10 cellular contexts compared by ENCODE assay signal in the genomic region with DNA sequence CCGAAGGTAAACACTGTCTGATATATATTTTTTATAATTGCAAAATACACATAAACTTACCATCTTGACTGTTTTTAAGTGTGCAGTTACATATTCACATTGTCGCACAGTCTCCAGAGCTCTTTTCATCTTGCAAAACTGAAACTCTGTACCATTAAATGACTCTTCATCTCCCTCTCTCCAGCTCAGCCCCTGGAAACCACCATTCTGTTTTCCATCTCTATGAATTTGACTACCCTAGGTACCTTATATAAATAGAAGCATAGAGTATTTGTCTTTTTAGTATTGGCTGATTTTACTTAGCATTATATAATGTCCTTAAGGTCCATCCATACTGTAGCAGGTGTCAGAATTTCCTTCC. TPM values are rescaled to one million over a fixed set of nuclear protein-coding genes. Genes with fewer than 3 reads are reported as not detected.
A peak's percentile ranks its signal among the peaks of the same experiment; 100 is the strongest.
DNase-seq lines count a peak whose midpoint lies in the region; ATAC-seq, FAIRE-seq and TF ChIP-seq lines count a peak whose summit lies in the region.
"Had no signal": no experiment of that assay in that cellular context is flagged by ENCODE, and none has a peak within 500 bp of the region (broad histone marks: within the 10 kb centered on the region; RNA-seq: fewer than 3 reads in every experiment).

No MANE protein-coding gene starts in this region.

- POLR2A ChIA-PET in CD8-positive, alpha-beta T cell (lab: Charles Lee), result no interaction called here

- CTCF ChIA-PET in CD8-positive, alpha-beta T cell (lab: Charles Lee), result no interaction called here

- H3K4me1 ChIP-seq in CD8-positive, alpha-beta T cell (ENCODE audit: insufficient read depth, low read length), result peaks cover 57% of the 10 kb centered on the region

- H3K36me3 Mint-ChIP-seq in CD8-positive, alpha-beta T cell, result no peaks in the 10 kb centered on the region
- no peaks in the 10 kb centered on the region for H3K36me3 Mint-ChIP-seq in activated T-helper 17 cell treated with anti-CD3 and anti-CD28 coated beads, Interleukin-2, amount 50 U/mL, for 72 hours (ENCODE audit: low read depth)

- no peaks in the 10 kb centered on the region for H3K36me3 ChIP-seq in CD8-positive, alpha-beta T cell (ENCODE audit: insufficient read depth, low read length)

- no peak for TF ChIP-seq CTCF in CD8-positive, alpha-beta T cell (IDR thresholded peaks at IDR 0.05)
- no peak for TF ChIP-seq CTCF in coronary artery (IDR thresholded peaks at IDR 0.05)

- no peak for ATAC-seq in CD8-positive, alpha-beta T cell
- ATAC-seq in HG03039 (IDR thresholded peaks at IDR 0.05; ENCODE audit: unreplicated experiment), result peak; percentile 51
- peak; percentile 96 for ATAC-seq in activated T-helper 17 cell treated with anti-CD3 and anti-CD28 coated beads, Interleukin-2, amount 50 U/mL, for 72 hours (replicated peaks)

- peak overlapping the region; percentile 37 for H3K27ac Mint-ChIP-seq in CD8-positive, alpha-beta T cell
- peak overlapping the region; percentile 11 for H3K27ac Mint-ChIP-seq in activated T-helper 17 cell treated with anti-CD3 and anti-CD28 coated beads, Interleukin-2, amount 50 U/mL, for 72 hours

- H3K4me1 Mint-ChIP-seq in CD8-positive, alpha-beta T cell (ENCODE audit: low read depth), result peaks cover 83% of the 10 kb centered on the region
- H3K4me1 Mint-ChIP-seq in activated T-helper 17 cell treated with anti-CD3 and anti-CD28 coated beads, Interleukin-2, amount 50 U/mL, for 72 hours, result peaks cover 23% of the 10 kb centered on the region

- peak; percentile 93 for FAIRE-seq in GM19239 (lab: Jason Lieb, UNC)

- H3K4me3 Mint-ChIP-seq in CD8-positive, alpha-beta T cell, result no peak overlapping the region
- H3K4me3 Mint-ChIP-seq in activated T-helper 17 cell treated with anti-CD3 and anti-CD28 coated beads, Interleukin-2, amount 50 U/mL, for 72 hours, result peak overlapping the region; percentile 42

- H3K9me3 ChIP-seq in CD8-positive, alpha-beta T cell (ENCODE audit: low read length), result no peaks in the 10 kb centered on the region

- DNase-seq in CD8-positive, alpha-beta T cell, result no peak
- DNase-seq in GM19239 (ENCODE audit: insufficient read length, low spot score) (no peak), coronary artery (ENCODE audit: low spot score) (no peak), AG08395 (ENCODE audit: low spot score) (no peak), NCI-H2196 (lab: John Stamatoyannopoulos, UW; ENCODE audit: unreplicated experiment) (no peak), HK-2 (ENCODE audit: unreplicated experiment) (no peak)
- DNase-seq: NCI-H1417 treated with DMSO at 0.1 percent for 48 hours, SHP77 had no signal

- H3K27ac ChIP-seq in CD8-positive, alpha-beta T cell (ENCODE audit: low read depth, low read length), result no peak overlapping the region
- no peak overlapping the region for H3K27ac ChIP-seq in coronary artery

- intact Hi-C loops in CD8-positive, alpha-beta T cell (cut with DNase I, micrococcal nuclease), result loop anchor here in 1 of 2 experiments (10.0 kb wide), 1 partner anchor 66 kb away; no protein-coding TSS in a partner anchor

- no peaks in the 10 kb centered on the region for H3K9me3 Mint-ChIP-seq in CD8-positive, alpha-beta T cell
- H3K9me3 Mint-ChIP-seq in activated T-helper 17 cell treated with anti-CD3 and anti-CD28 coated beads, Interleukin-2, amount 50 U/mL, for 72 hours, result no peaks in the 10 kb centered on the region

- no peak overlapping the region for H3K4me3 ChIP-seq in CD8-positive, alpha-beta T cell (ENCODE audit: low read depth, low read length)
- H3K4me3 ChIP-seq in coronary artery, result no peak overlapping the region

- H3K27me3 Mint-ChIP-seq in CD8-positive, alpha-beta T cell (ENCODE audit: low read depth), result no peaks in the 10 kb centered on the region
- no peaks in the 10 kb centered on the region for H3K27me3 Mint-ChIP-seq in activated T-helper 17 cell treated with anti-CD3 and anti-CD28 coated beads, Interleukin-2, amount 50 U/mL, for 72 hours

- H3K27me3 ChIP-seq in CD8-positive, alpha-beta T cell (ENCODE audit: insufficient read depth, low read length), result no peaks in the 10 kb centered on the region

RNA-seq across cellular contexts. Expression of gene LRCH1, which starts 45.8 kb away (rescaled TPM):
- 10 to 100 TPM; 10.8 to 13.7 TPM for total RNA-seq in CD8-positive, alpha-beta T cell
- total RNA-seq in activated T-helper 17 cell treated with anti-CD3 and anti-CD28 coated beads, Interleukin-2, amount 50 U/mL, for 72 hours, result 10 to 100 TPM; 14.7 to 15.3 TPM
